In genomic region chr4:98612318-98613250, GRCh38 we compare ENCODE assay signal across 10 cellular contexts.
DNase-seq lines count a peak whose midpoint lies in the region; ATAC-seq lines count a peak whose summit lies in the region.
"Had no signal": no experiment of that assay in that cellular context is flagged by ENCODE, and none has a peak within 500 bp of the region (broad histone marks: within the 10 kb centered on the region; RNA-seq: fewer than 3 reads in every experiment).

No MANE protein-coding gene starts in this region.

- H3K27ac Mint-ChIP-seq in activated naive CD8-positive, alpha-beta T cell treated with anti-CD3 and anti-CD28 coated beads, Interleukin-2, amount 50 U/mL, for 24 hours = peak overlapping the region; percentile 79

- peak; percentile 33 for DNase-seq in activated naive CD8-positive, alpha-beta T cell treated with anti-CD3 and anti-CD28 coated beads, Interleukin-2, amount 50 U/mL, for 24 hours
- DNase-seq in retina (peak; percentile 35), NCI-H345 (lab: John Stamatoyannopoulos, UW) (no peak), posterior cingulate gyrus (no peak), NCI-H510A (lab: John Stamatoyannopoulos, UW) (no peak)
- DNase-seq: activated CD8-positive, alpha-beta memory T cell treated with anti-CD3 and anti-CD28 coated beads, Interleukin-2, amount 50 U/mL, for 48 hours; SW 1271 had no signal

- H3K36me3 Mint-ChIP-seq in activated naive CD8-positive, alpha-beta T cell treated with anti-CD3 and anti-CD28 coated beads, Interleukin-2, amount 50 U/mL, for 24 hours (ENCODE audit: low read depth) = no peaks in the 10 kb centered on the region

- peaks cover 49% of the 10 kb centered on the region for H3K4me1 Mint-ChIP-seq in activated naive CD8-positive, alpha-beta T cell treated with anti-CD3 and anti-CD28 coated beads, Interleukin-2, amount 50 U/mL, for 24 hours

- H3K4me3 Mint-ChIP-seq in activated naive CD8-positive, alpha-beta T cell treated with anti-CD3 and anti-CD28 coated beads, Interleukin-2, amount 50 U/mL, for 24 hours = peak overlapping the region; percentile 36

- peak; percentile 74 for ATAC-seq in GM18870 (IDR thresholded peaks at IDR 0.05; ENCODE audit: unreplicated experiment)
- ATAC-seq in HG02759 (IDR thresholded peaks at IDR 0.05; ENCODE audit: unreplicated experiment) = peak; percentile 71
- peak; percentile 70 for ATAC-seq in activated naive CD8-positive, alpha-beta T cell treated with anti-CD3 and anti-CD28 coated beads, Interleukin-2, amount 50 U/mL, for 24 hours
- ATAC-seq in HG03139 (IDR thresholded peaks at IDR 0.05; ENCODE audit: unreplicated experiment) = no peak

- intact Hi-C loops in posterior cingulate gyrus (cut with DNase I) = no loop called here

- no peaks in the 10 kb centered on the region for H3K27me3 Mint-ChIP-seq in activated naive CD8-positive, alpha-beta T cell treated with anti-CD3 and anti-CD28 coated beads, Interleukin-2, amount 50 U/mL, for 24 hours

- no peaks in the 10 kb centered on the region for H3K9me3 Mint-ChIP-seq in activated naive CD8-positive, alpha-beta T cell treated with anti-CD3 and anti-CD28 coated beads, Interleukin-2, amount 50 U/mL, for 24 hours

Comparison
In these comparisons a context has a peak if more than half of its experiments do, and no peak if none do; other contexts are left out.
1. DNase-seq: peak in activated naive CD8-positive, alpha-beta T cell treated with anti-CD3 and anti-CD28 coated beads, Interleukin-2, amount 50 U/mL, for 24 hours (single experiment) and retina (single experiment); none in NCI-H345 (single experiment), posterior cingulate gyrus (0 of 10) and NCI-H510A (single experiment).